Comparison of ENCODE assay signal across 22 cellular contexts in genomic region chr5:16659536-16659935, GRCh38.
"Had no signal": no experiment of that assay in that cellular context is flagged by ENCODE, and none has a peak within 500 bp of the region (broad histone marks: within the 10 kb centered on the region; RNA-seq: fewer than 3 reads in every experiment).

No MANE protein-coding gene starts in this region.

- H3K9ac ChIP-seq: neural progenitor cell, parathyroid adenoma had no signal

- H3K9me3 ChIP-seq: psoas muscle, right lobe of liver, stomach had no signal

- H3K4me1 ChIP-seq: esophagus muscularis mucosa, neural progenitor cell, parathyroid adenoma, psoas muscle, right lobe of liver, stomach had no signal

- H3K79me2 ChIP-seq: parathyroid adenoma had no signal

- H3K27ac Mint-ChIP-seq: effector memory CD8-positive, alpha-beta T cell; mesothelial cell of epicardium; natural killer cell treated with Interleukin-12 subunit alpha and Interleukin-12 subunit beta and Interleukin-15 and Interleukin-18, amount 100 ng/mL, for 72 hours; neural progenitor cell had no signal

- H3K9me3 Mint-ChIP-seq: central memory CD8-positive, alpha-beta T cell; effector memory CD8-positive, alpha-beta T cell; mesothelial cell of epicardium; neural progenitor cell; type B pancreatic cell had no signal

- H3K4me2 ChIP-seq: neural progenitor cell had no signal

- H3K4me3 ChIP-seq: esophagus muscularis mucosa, heart left ventricle, neural progenitor cell, psoas muscle, right lobe of liver, stomach had no signal

- ATAC-seq: effector memory CD8-positive, alpha-beta T cell; heart left ventricle; left lobe of liver; natural killer cell treated with Interleukin-12 subunit alpha and Interleukin-12 subunit beta and Interleukin-15 and Interleukin-18, amount 100 ng/mL, for 72 hours; psoas muscle; right lobe of liver had no signal

- DNase-seq: cortex of kidney; effector memory CD8-positive, alpha-beta T cell; foreskin melanocyte; heart left ventricle; hippocampal formation; mammary epithelial cell; nucleus accumbens; psoas muscle; retina; right lobe of liver; stimulated activated naive CD4-positive, alpha-beta T cell; stomach; substantia nigra had no signal

- H3K36me3 Mint-ChIP-seq: mesothelial cell of epicardium, type B pancreatic cell had no signal

- H3K27me3 ChIP-seq: heart left ventricle, neural progenitor cell, right lobe of liver, stomach had no signal

- H2AFZ ChIP-seq: neural progenitor cell, parathyroid adenoma had no signal

- H3K27ac ChIP-seq: epithelial cell of prostate, esophagus muscularis mucosa, heart left ventricle, neural progenitor cell, parathyroid adenoma, psoas muscle, right lobe of liver, stomach had no signal

- H3K4me3 Mint-ChIP-seq: central memory CD8-positive, alpha-beta T cell; effector memory CD8-positive, alpha-beta T cell; mesothelial cell of epicardium; natural killer cell treated with Interleukin-12 subunit alpha and Interleukin-12 subunit beta and Interleukin-15 and Interleukin-18, amount 100 ng/mL, for 72 hours; neural progenitor cell; type B pancreatic cell had no signal

- H3K27me3 Mint-ChIP-seq: central memory CD8-positive, alpha-beta T cell; natural killer cell treated with Interleukin-12 subunit alpha and Interleukin-12 subunit beta and Interleukin-15 and Interleukin-18, amount 100 ng/mL, for 72 hours had no signal

- H3K4me1 Mint-ChIP-seq: central memory CD8-positive, alpha-beta T cell had no signal

- H3K36me3 ChIP-seq: neural progenitor cell, right lobe of liver had no signal
